In genomic region chr4:17310269-17310652, GRCh38 we compare ENCODE assay signal across 15 cellular contexts.
DNase-seq lines count a peak whose midpoint lies in the region; ATAC-seq and TF ChIP-seq lines count a peak whose summit lies in the region.
"Had no signal": no experiment of that assay in that cellular context is flagged by ENCODE, and none has a peak within 500 bp of the region (broad histone marks: within the 10 kb centered on the region; RNA-seq: fewer than 3 reads in every experiment).

No MANE protein-coding gene starts in this region.

- no peaks in the 10 kb centered on the region for H3K36me3 Mint-ChIP-seq in naive thymus-derived CD8-positive, alpha-beta T cell

- peaks cover 0 to 3% (median 0%) of the 10 kb centered on the region in 9 donors for H3K9me3 Mint-ChIP-seq in naive thymus-derived CD8-positive, alpha-beta T cell

- H3K27ac Mint-ChIP-seq in naive thymus-derived CD8-positive, alpha-beta T cell = no peak overlapping the region

- TF ChIP-seq CTCF in GM13976 (IDR thresholded peaks at IDR 0.05; ENCODE audit: borderline replicate concordance, control extremely low read depth, extremely low read depth, insufficient read depth, missing control alignments) = no peak

- no peak overlapping the region for H3K4me3 Mint-ChIP-seq in naive thymus-derived CD8-positive, alpha-beta T cell
- H3K4me3 Mint-ChIP-seq: activated T-cell treated with anti-CD3 and anti-CD28 coated beads, Interleukin-2, amount 50 U/mL, for 4 hours had no signal

- in situ Hi-C loops in GM13976 (cut with MboI; ENCODE audit: low sequenced_read_pairs, unreplicated experiment) = no loop called here

- DNase-seq in GM04503 (ENCODE audit: low read depth) (peak; percentile 49), fibroblast of gingiva (ENCODE audit: low read depth) (peak; percentile 55), GM03348 (ENCODE audit: low spot score) (no peak), GM13976 (ENCODE audit: low spot score) (no peak), LoVo (ENCODE audit: low spot score) (no peak)
- no peak for DNase-seq in naive thymus-derived CD8-positive, alpha-beta T cell
- DNase-seq: activated CD4-positive, CD25-positive, alpha-beta regulatory T cell treated with anti-CD3 and anti-CD28 coated beads, Interleukin-2, amount 50 U/mL, for 72 hours; activated T-cell treated with anti-CD3 and anti-CD28 coated beads, Interleukin-2, amount 50 U/mL, for 4 hours; glutamatergic neuron; kidney glomerular epithelial cell; NCI-H1048; NCI-H446 treated with DMSO at 0.1 percent for 48 hours; OCI-M1 had no signal

- H3K4me1 Mint-ChIP-seq in naive thymus-derived CD8-positive, alpha-beta T cell = peaks cover 0 to 6% (median 0%) of the 10 kb centered on the region in 4 donors

- peak; percentile 59 for ATAC-seq in GM21528 (IDR thresholded peaks at IDR 0.05; ENCODE audit: low FRiP score, unreplicated experiment)
- ATAC-seq in HG03520 (IDR thresholded peaks at IDR 0.05; ENCODE audit: unreplicated experiment) = peak; percentile 70
- no peak for ATAC-seq in naive thymus-derived CD8-positive, alpha-beta T cell
- ATAC-seq: activated T-cell treated with anti-CD3 and anti-CD28 coated beads, Interleukin-2, amount 50 U/mL, for 4 hours had no signal

- H3K27me3 Mint-ChIP-seq in naive thymus-derived CD8-positive, alpha-beta T cell = peaks cover 2 to 5% (median 4%) of the 10 kb centered on the region in 5 donors

- POLR2A ChIA-PET in naive thymus-derived CD8-positive, alpha-beta T cell (lab: Charles Lee) = no interaction called here

Comparison
In these comparisons a context has a peak if more than half of its experiments do, and no peak if none do; other contexts are left out.
1. DNase-seq: peak in GM04503 (single experiment) and fibroblast of gingiva (single experiment); none in naive thymus-derived CD8-positive, alpha-beta T cell (0 of 10), GM03348 (single experiment), GM13976 (single experiment) and LoVo (single experiment).
2. ATAC-seq: peak in GM21528 (single experiment) and HG03520 (single experiment); none in naive thymus-derived CD8-positive, alpha-beta T cell (0 of 2).